Comparison of ENCODE assay signal across 9 cellular contexts in the genomic region with DNA sequence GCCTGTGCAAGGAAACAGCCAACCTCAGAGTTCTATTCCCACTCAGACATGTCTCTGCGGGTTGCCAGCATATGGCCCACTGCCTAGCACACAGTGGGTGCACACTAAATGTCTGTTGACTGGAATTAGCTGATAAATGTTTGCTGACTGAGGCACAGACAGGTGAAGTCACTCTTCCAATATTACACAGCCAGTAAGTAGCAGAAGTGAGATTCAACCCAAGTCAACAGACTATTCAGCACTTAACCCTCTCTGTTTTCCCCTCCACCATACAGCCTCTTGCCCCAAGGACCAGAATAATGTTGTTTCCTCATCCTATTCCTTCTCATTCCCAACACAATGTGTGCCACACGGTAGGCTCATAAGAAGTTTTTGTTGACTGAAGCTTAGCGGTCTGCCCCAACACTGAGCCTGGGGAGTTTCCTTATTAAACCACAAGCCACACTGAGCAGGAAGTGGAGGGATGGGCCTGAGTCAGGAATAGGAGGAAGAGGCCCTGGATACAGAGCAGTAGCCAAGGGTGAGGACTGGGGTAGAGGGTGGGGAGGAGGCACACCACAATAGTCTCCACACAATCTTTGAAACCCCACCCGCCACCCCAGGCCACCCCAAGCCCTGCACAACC.
A peak's percentile ranks its signal among the peaks of the same experiment; 100 is the strongest.
DNase-seq lines count a peak whose midpoint lies in the region; ATAC-seq lines count a peak whose summit lies in the region.
"Had no signal": no experiment of that assay in that cellular context is flagged by ENCODE, and none has a peak within 500 bp of the region (broad histone marks: within the 10 kb centered on the region; RNA-seq: fewer than 3 reads in every experiment).

No MANE protein-coding gene starts in this region.

- peak overlapping the region; percentile 40 for H3K4me3 Mint-ChIP-seq in activated T-cell treated with anti-CD3 and anti-CD28 coated beads, Interleukin-2, amount 50 U/mL, for 24 hours
- H3K4me3 Mint-ChIP-seq in central memory CD8-positive, alpha-beta T cell: peak overlapping the region; percentile 63

- no peaks in the 10 kb centered on the region for H3K27me3 Mint-ChIP-seq in activated T-cell treated with anti-CD3 and anti-CD28 coated beads, Interleukin-2, amount 50 U/mL, for 24 hours
- no peaks in the 10 kb centered on the region for H3K27me3 Mint-ChIP-seq in central memory CD8-positive, alpha-beta T cell

- peak; percentile 39 for DNase-seq in activated T-cell treated with anti-CD3 and anti-CD28 coated beads, Interleukin-2, amount 50 U/mL, for 24 hours
- no peak for DNase-seq in activated T-cell treated with anti-CD3 and anti-CD28 coated beads, Interleukin-2, amount 50 U/mL, for 1 hour
- DNase-seq in NOMO-1 treated with dmso at 0.1 percent for 144 hours (lab: John Stamatoyannopoulos, UW; ENCODE audit: unreplicated experiment): peak; percentile 43
- DNase-seq in central memory CD8-positive, alpha-beta T cell (ENCODE audit: low spot score in 2 of 2): no peak
- peak; percentile 56 for DNase-seq in stimulated activated CD8-positive, alpha-beta memory T cell treated with anti-CD3 and anti-CD28 coated beads, Interleukin-4, amount 100 ng/mL, for 48 hours
- no peak for DNase-seq in NCI-H2196 treated with DMSO at 0.1 percent for 48 hours (lab: John Stamatoyannopoulos, UW; ENCODE audit: unreplicated experiment)
- DNase-seq in NCI-H526 (lab: John Stamatoyannopoulos, UW): no peak
- DNase-seq: SW 1271 had no signal

- H3K4me1 Mint-ChIP-seq in activated T-cell treated with anti-CD3 and anti-CD28 coated beads, Interleukin-2, amount 50 U/mL, for 24 hours (ENCODE audit: low read depth): peaks cover 71% of the 10 kb centered on the region
- H3K4me1 Mint-ChIP-seq in central memory CD8-positive, alpha-beta T cell: peaks cover 68% of the 10 kb centered on the region

- peak overlapping the region; percentile 86 for H3K27ac Mint-ChIP-seq in activated T-cell treated with anti-CD3 and anti-CD28 coated beads, Interleukin-2, amount 50 U/mL, for 24 hours
- peak overlapping the region; percentile 73 for H3K27ac Mint-ChIP-seq in central memory CD8-positive, alpha-beta T cell (ENCODE audit: low read depth)

- no peaks in the 10 kb centered on the region for H3K9me3 Mint-ChIP-seq in activated T-cell treated with anti-CD3 and anti-CD28 coated beads, Interleukin-2, amount 50 U/mL, for 24 hours
- no peaks in the 10 kb centered on the region for H3K9me3 Mint-ChIP-seq in central memory CD8-positive, alpha-beta T cell

- no peaks in the 10 kb centered on the region for H3K36me3 Mint-ChIP-seq in activated T-cell treated with anti-CD3 and anti-CD28 coated beads, Interleukin-2, amount 50 U/mL, for 24 hours (ENCODE audit: low read depth)
- H3K36me3 Mint-ChIP-seq in central memory CD8-positive, alpha-beta T cell (ENCODE audit: insufficient read depth): no peaks in the 10 kb centered on the region

- ATAC-seq in central memory CD8-positive, alpha-beta T cell (replicated peaks; ENCODE audit: extremely low read depth, poor library complexity, severe bottlenecking): peak; percentile 18
- ATAC-seq in GM18870 (IDR thresholded peaks at IDR 0.05; ENCODE audit: unreplicated experiment): no peak

Comparison
In these comparisons a context has a peak if more than half of its experiments do, and no peak if none do; other contexts are left out.
1. DNase-seq: peak in activated T-cell treated with anti-CD3 and anti-CD28 coated beads, Interleukin-2, amount 50 U/mL, for 24 hours (single experiment), NOMO-1 treated with dmso at 0.1 percent for 144 hours (single experiment) and stimulated activated CD8-positive, alpha-beta memory T cell treated with anti-CD3 and anti-CD28 coated beads, Interleukin-4, amount 100 ng/mL, for 48 hours (single experiment); none in activated T-cell treated with anti-CD3 and anti-CD28 coated beads, Interleukin-2, amount 50 U/mL, for 1 hour (single experiment), central memory CD8-positive, alpha-beta T cell (0 of 2), NCI-H2196 treated with DMSO at 0.1 percent for 48 hours (single experiment) and NCI-H526 (0 of 2).